In genomic region chr14:100884456-100884855, GRCh38 we compare ENCODE assay signal across 27 cellular contexts. TPM values are rescaled to one million over a fixed set of nuclear protein-coding genes. Genes with fewer than 3 reads are reported as not detected.
"Had no signal": no experiment of that assay in that cellular context is flagged by ENCODE, and none has a peak within 500 bp of the region (broad histone marks: within the 10 kb centered on the region; RNA-seq: fewer than 3 reads in every experiment).

No MANE protein-coding gene starts in this region.

- H3K9ac ChIP-seq: KMS-11 had no signal

- H3K36me3 Mint-ChIP-seq: activated CD8-positive, alpha-beta memory T cell treated with anti-CD3 and anti-CD28 coated beads, Interleukin-2, amount 10 ng/mL, durations not matched to agents 7 days and 5 days; activated naive CD8-positive, alpha-beta T cell; T-cell had no signal

- H3K4me3 Mint-ChIP-seq: activated B cell treated with CpG ODN at 0.5 μM for 24 hours; activated CD4-positive, alpha-beta T cell treated with anti-CD3 and anti-CD28 coated beads, Interleukin-2, amount 10 ng/mL, durations not matched to agents 24 days and 14 days; activated CD8-positive, alpha-beta memory T cell treated with anti-CD3 and anti-CD28 coated beads, Interleukin-2, amount 10 ng/mL, durations not matched to agents 7 days and 5 days; activated naive CD4-positive, alpha-beta T cell treated with anti-CD3 and anti-CD28 coated beads for 36 hours; activated naive CD8-positive, alpha-beta T cell; activated T-cell treated with anti-CD3 and anti-CD28 coated beads, Interleukin-2, amount 50 U/mL, for 24 hours; activated T-helper 1 cell treated with anti-CD3 and anti-CD28 coated beads, Interleukin-12 subunit alpha, Interleukin-12 subunit beta, Interleukin-2, Interleukin-4 antibody, amounts not matched to agents 30 ng/mL and 10 ng/mL and 1 ng/mL, durations not matched to agents 14 hours and 24 hours and 36 hours; brain; T-cell had no signal

- H3K4me1 Mint-ChIP-seq: activated B cell treated with CpG ODN at 0.5 μM for 24 hours; activated CD4-positive, alpha-beta T cell treated with anti-CD3 and anti-CD28 coated beads, Interleukin-2, amount 10 ng/mL, durations not matched to agents 24 days and 14 days; activated CD8-positive, alpha-beta memory T cell treated with anti-CD3 and anti-CD28 coated beads, Interleukin-2, amount 10 ng/mL, durations not matched to agents 7 days and 5 days; T-cell had no signal

- H3K27me3 Mint-ChIP-seq: activated B cell treated with CpG ODN at 0.5 μM for 24 hours had no signal

- H3K4me2 ChIP-seq: KMS-11 had no signal

- DNase-seq: activated B cell treated with CpG ODN at 0.5 μM for 24 hours; activated CD4-positive, alpha-beta T cell treated with anti-CD3 and anti-CD28 coated beads for 1 hour; activated CD4-positive, alpha-beta T cell treated with anti-CD3 and anti-CD28 coated beads, Interleukin-2, amount 10 ng/mL, durations not matched to agents 24 days and 14 days; activated CD4-positive, alpha-beta T cell treated with anti-CD3 and anti-CD28 coated beads, Interleukin-2, amount 50 U/mL, for 48 hours; activated CD8-positive, alpha-beta memory T cell treated with anti-CD3 and anti-CD28 coated beads, Interleukin-2, amount 10 ng/mL, durations not matched to agents 7 days and 5 days; activated gamma-delta T cell; activated naive CD4-positive, alpha-beta T cell treated with anti-CD3 and anti-CD28 coated beads for 36 hours; activated T-cell treated with anti-CD3 and anti-CD28 coated beads, Interleukin-2, amount 50 U/mL, for 24 hours; amygdala; MV-4-11; NCI-H1092 treated with DMSO at 0.1 percent for 48 hours; NCI-H1417 treated with DMSO at 0.1 percent for 48 hours; NCI-H1694; NCI-H2029; NCI-H446; NCI-H524; PC-3; T-cell; T-helper 2 cell; T1000 had no signal

- H3K9me3 Mint-ChIP-seq: activated CD4-positive, alpha-beta T cell treated with anti-CD3 and anti-CD28 coated beads, Interleukin-2, amount 10 ng/mL, durations not matched to agents 24 days and 14 days; activated T-helper 1 cell treated with anti-CD3 and anti-CD28 coated beads, Interleukin-12 subunit alpha, Interleukin-12 subunit beta, Interleukin-2, Interleukin-4 antibody, amounts not matched to agents 30 ng/mL and 10 ng/mL and 1 ng/mL, durations not matched to agents 14 hours and 24 hours and 36 hours had no signal

- H3K4me3 ChIP-seq: SK-N-MC had no signal

- H3K27ac Mint-ChIP-seq: activated B cell treated with CpG ODN at 0.5 μM for 24 hours; activated CD4-positive, alpha-beta T cell treated with anti-CD3 and anti-CD28 coated beads, Interleukin-2, amount 10 ng/mL, durations not matched to agents 24 days and 14 days; activated CD8-positive, alpha-beta memory T cell treated with anti-CD3 and anti-CD28 coated beads, Interleukin-2, amount 10 ng/mL, durations not matched to agents 7 days and 5 days; activated naive CD4-positive, alpha-beta T cell treated with anti-CD3 and anti-CD28 coated beads for 36 hours; activated naive CD8-positive, alpha-beta T cell; activated T-cell treated with anti-CD3 and anti-CD28 coated beads, Interleukin-2, amount 50 U/mL, for 24 hours; activated T-helper 1 cell treated with anti-CD3 and anti-CD28 coated beads, Interleukin-12 subunit alpha, Interleukin-12 subunit beta, Interleukin-2, Interleukin-4 antibody, amounts not matched to agents 30 ng/mL and 10 ng/mL and 1 ng/mL, durations not matched to agents 14 hours and 24 hours and 36 hours; brain; T-cell had no signal

- H3K27ac ChIP-seq: KMS-11, SK-N-MC had no signal

- ATAC-seq: activated CD8-positive, alpha-beta memory T cell treated with anti-CD3 and anti-CD28 coated beads, Interleukin-2, amount 10 ng/mL, durations not matched to agents 7 days and 5 days; PC-3; T-cell had no signal

RNA-seq across cellular contexts. Expression of gene RTL1, which starts 19.1 kb away (rescaled TPM):
- total RNA-seq: activated B cell treated with CpG ODN at 0.5 μM for 24 hours; activated CD4-positive, alpha-beta T cell treated with anti-CD3 and anti-CD28 coated beads, Interleukin-2, amount 10 ng/mL, durations not matched to agents 24 days and 14 days; activated CD8-positive, alpha-beta memory T cell treated with anti-CD3 and anti-CD28 coated beads, Interleukin-2, amount 10 ng/mL, durations not matched to agents 7 days and 5 days; activated naive CD4-positive, alpha-beta T cell treated with anti-CD3 and anti-CD28 coated beads for 36 hours; activated T-helper 1 cell treated with anti-CD3 and anti-CD28 coated beads, Interleukin-12 subunit alpha, Interleukin-12 subunit beta, Interleukin-2, Interleukin-4 antibody, amounts not matched to agents 30 ng/mL and 10 ng/mL and 1 ng/mL, durations not matched to agents 14 hours and 24 hours and 36 hours; MCF 10A; PC-3; T-cell had no signal

RNA-seq across cellular contexts. Expression of gene MEG3, which starts 58.5 kb away (rescaled TPM):
- total RNA-seq: activated B cell treated with CpG ODN at 0.5 μM for 24 hours; activated CD4-positive, alpha-beta T cell treated with anti-CD3 and anti-CD28 coated beads, Interleukin-2, amount 10 ng/mL, durations not matched to agents 24 days and 14 days; activated CD8-positive, alpha-beta memory T cell treated with anti-CD3 and anti-CD28 coated beads, Interleukin-2, amount 10 ng/mL, durations not matched to agents 7 days and 5 days; activated naive CD4-positive, alpha-beta T cell treated with anti-CD3 and anti-CD28 coated beads for 36 hours; activated T-helper 1 cell treated with anti-CD3 and anti-CD28 coated beads, Interleukin-12 subunit alpha, Interleukin-12 subunit beta, Interleukin-2, Interleukin-4 antibody, amounts not matched to agents 30 ng/mL and 10 ng/mL and 1 ng/mL, durations not matched to agents 14 hours and 24 hours and 36 hours; astrocyte; MCF 10A; PC-3 had no signal
